9 cellular contexts compared by ENCODE assay signal in genomic region chr9:107491081-107492053, GRCh38. TPM values are rescaled to one million over a fixed set of nuclear protein-coding genes. Genes with fewer than 3 reads are reported as not detected.
DNase-seq lines count a peak whose midpoint lies in the region; ATAC-seq, FAIRE-seq and TF ChIP-seq lines count a peak whose summit lies in the region.
"Had no signal": no experiment of that assay in that cellular context is flagged by ENCODE, and none has a peak within 500 bp of the region (broad histone marks: within the 10 kb centered on the region; RNA-seq: fewer than 3 reads in every experiment).

No MANE protein-coding gene starts in this region.

- TF ChIP-seq CTCF in mammary epithelial cell (conservative IDR thresholded peaks at IDR 0.05 in 1 of 2, IDR thresholded peaks at IDR 0.05 in 1 of 2; ENCODE audit: extremely low read depth in 1 of 2, insufficient read depth in 1 of 2, low read depth in 1 of 2, low read length in 2 of 2) = no peak

- ATAC-seq in HG03439 (IDR thresholded peaks at IDR 0.05; ENCODE audit: unreplicated experiment) = no peak
- ATAC-seq: activated CD8-positive, alpha-beta memory T cell treated with anti-CD3 and anti-CD28 coated beads, Interleukin-2, amount 10 ng/mL, durations not matched to agents 7 days and 5 days had no signal

- H3K36me3 ChIP-seq in mammary epithelial cell (ENCODE audit: insufficient read depth, low read length) = peaks cover 5% of the 10 kb centered on the region
- peaks cover 0 to 10% of the 10 kb centered on the region in 2 donors for H3K36me3 ChIP-seq in small intestine (ENCODE audit: control insufficient read depth in 2 of 2, insufficient read depth in 2 of 2, low read length in 2 of 2)

- H3K27me3 ChIP-seq in mammary epithelial cell (ENCODE audit: insufficient read depth, low read length) = no peaks in the 10 kb centered on the region
- H3K27me3 ChIP-seq in small intestine (ENCODE audit: control insufficient read depth in 2 of 2, insufficient read depth in 2 of 2, low read length in 2 of 2) = peaks cover 0 to 3% of the 10 kb centered on the region in 2 donors

- intact Hi-C loops in mammary epithelial cell (cut with micrococcal nuclease) = loop anchor here (5.0 kb wide), 1 partner anchor 56 kb away; no protein-coding TSS in a partner anchor

- dilution Hi-C loops in mammary epithelial cell (cut with HindIII; ENCODE audit: low sequenced_read_pairs) = no loop called here

- 11% methylated on average over 14 of the region's 43 CpGs for WGBS in mammary epithelial cell (ENCODE audit: low coverage, missing lambda C conversion rate)
- WGBS in small intestine, 3 donors = 12 to 17% (median 14%) methylated on average over 43 of the region's 43 CpGs

- peaks cover 2% of the 10 kb centered on the region for H4K20me1 ChIP-seq in mammary epithelial cell (ENCODE audit: insufficient read depth, low read length)

- H3K9me3 ChIP-seq in mammary epithelial cell (replicated peaks; ENCODE audit: insufficient read depth, low read length) (no peaks in the 10 kb centered on the region), small intestine (ENCODE audit: control insufficient read depth, low read depth) (no peaks in the 10 kb centered on the region)

- no TSS peak for BruUV-seq in mammary epithelial cell (replicated peaks; lab: Mats Ljungman, UMichigan)

- H3K79me2 ChIP-seq in mammary epithelial cell (ENCODE audit: insufficient read depth, low read length) = peaks cover 30% of the 10 kb centered on the region

- H3K9ac ChIP-seq in mammary epithelial cell (ENCODE audit: insufficient read depth, low read length) = peak overlapping the region; percentile 33

- peak overlapping the region; percentile 73 for H3K4me2 ChIP-seq in mammary epithelial cell (ENCODE audit: insufficient read depth, low read depth, low read length)

- CTCF ChIA-PET in mammary epithelial cell (lab: Charles Lee; ENCODE audit: low non-redundant PET) = no interaction called here

- H3K27ac ChIP-seq in mammary epithelial cell (ENCODE audit: insufficient read depth, low read depth, low read length) (no peak overlapping the region), small intestine (ENCODE audit: low read depth in 1 of 2, low read length in 1 of 2) (peak overlapping the region; percentile 12 to 91)

- peak overlapping the region; percentile 82 for H2AFZ ChIP-seq in mammary epithelial cell (ENCODE audit: low read depth, low read length)

- in situ Hi-C loops in mammary epithelial cell (cut with MboI; ENCODE audit: low sequenced_read_pairs in 2 of 2) = loop anchor here in 1 of 2 donors (25.0 kb wide), 1 partner anchor 546 kb away; no protein-coding TSS in a partner anchor

- no peak for FAIRE-seq in small intestine (lab: Jason Lieb, UNC)

- H3K4me1 ChIP-seq in mammary epithelial cell (ENCODE audit: insufficient read depth, low read length) (peaks cover 33% of the 10 kb centered on the region), small intestine (ENCODE audit: control insufficient read depth in 2 of 2, insufficient read depth in 1 of 2, low read depth in 1 of 2, low read length in 1 of 2) (peaks cover 0 to 2% of the 10 kb centered on the region in 2 donors)

- DNase-seq in NCI-H1092 treated with DMSO at 0.1 percent for 48 hours (lab: John Stamatoyannopoulos, UW) = peak; percentile 57
- no peak for DNase-seq in mammary epithelial cell
- peak; percentile 6 for DNase-seq in kidney glomerular epithelial cell (lab: John Stamatoyannopoulos, UW)
- DNase-seq in small intestine = peak; percentile 28
- DNase-seq in middle frontal gyrus (ENCODE audit: extremely low spot score, low spot score) = no peak
- DNase-seq in NCI-H510A (lab: John Stamatoyannopoulos, UW) = no peak
- no peak for DNase-seq in HCEC 1CT
- DNase-seq: activated CD8-positive, alpha-beta memory T cell treated with anti-CD3 and anti-CD28 coated beads, Interleukin-2, amount 10 ng/mL, durations not matched to agents 7 days and 5 days had no signal

- peak overlapping the region in 2 of 3 experiments; percentile 3 to 22 for H3K4me3 ChIP-seq in mammary epithelial cell (replicated peaks in 1 of 3; ENCODE audit: insufficient read depth in 1 of 3, low read depth in 2 of 3, low read length in 3 of 3)
- H3K4me3 ChIP-seq in small intestine (ENCODE audit: low read depth in 1 of 2, low read length in 2 of 2) = peak overlapping the region; percentile 25 to 76

RNA-seq across cellular contexts. Expression of gene KLF4, which starts 1.8 kb away (rescaled TPM):
- total RNA-seq in mammary epithelial cell = 10 to 100 TPM; 20.5 to 52.5 TPM
- polyA plus RNA-seq in mammary epithelial cell (10.1 TPM), small intestine (100 to 1,000 TPM in 1 of 3 donors, 10 to 100 TPM in 2; 63.4 to 122 (median 72.7) TPM)
- 8.6 TPM for polyA minus RNA-seq in mammary epithelial cell

Comparison
In these comparisons a context has a peak if more than half of its experiments do, and no peak if none do; other contexts are left out.
1. DNase-seq: peak in NCI-H1092 treated with DMSO at 0.1 percent for 48 hours (single experiment), kidney glomerular epithelial cell (single experiment) and small intestine (single experiment); none in mammary epithelial cell (single experiment), middle frontal gyrus (single experiment), NCI-H510A (single experiment) and HCEC 1CT (single experiment).